Comparison of ENCODE assay signal across 1 cellular context in the genomic region with DNA sequence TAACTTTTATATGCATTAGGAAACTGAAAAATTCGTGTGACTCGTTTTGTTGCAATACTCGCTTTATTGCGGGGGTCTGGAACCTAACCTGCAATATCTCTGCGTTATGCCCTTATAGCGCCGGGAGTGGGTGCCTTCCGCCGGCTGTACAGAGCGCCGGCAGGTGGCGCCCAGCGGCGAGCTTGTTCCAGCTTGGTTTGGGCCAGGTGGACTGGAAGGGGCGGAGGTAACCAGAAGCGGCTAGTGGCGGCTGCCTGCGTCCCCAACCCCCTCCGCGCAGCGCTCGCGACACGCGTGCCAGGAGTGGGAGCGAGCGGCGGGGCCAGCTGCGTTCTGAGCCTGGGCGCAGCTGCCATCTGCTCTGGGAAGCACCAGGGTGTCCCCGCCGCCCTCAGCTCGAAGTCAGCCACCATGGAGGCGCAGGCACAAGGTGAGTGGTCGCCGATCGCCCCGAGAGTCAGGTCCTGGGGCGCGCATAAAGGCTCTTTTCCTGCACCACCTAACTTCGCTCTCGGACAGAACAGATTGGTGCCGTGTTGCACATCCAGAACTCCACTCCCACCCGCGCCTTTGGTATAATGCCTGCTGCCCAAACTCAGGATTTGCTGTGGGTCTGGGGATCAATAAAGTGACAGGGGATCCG.
TF ChIP-seq lines count a peak whose summit lies in the region.

A gene with protein sequence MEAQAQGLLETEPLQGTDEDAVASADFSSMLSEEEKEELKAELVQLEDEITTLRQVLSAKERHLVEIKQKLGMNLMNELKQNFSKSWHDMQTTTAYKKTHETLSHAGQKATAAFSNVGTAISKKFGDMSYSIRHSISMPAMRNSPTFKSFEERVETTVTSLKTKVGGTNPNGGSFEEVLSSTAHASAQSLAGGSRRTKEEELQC (plus strand): TSS at position 233 of the 643 bp plus-strand sequence. CDS start 179 bp downstream, at position 412.

TF ChIP-seq in IMR-90, 13 proteins besides CTCF, POLR2A, EP300 and RAD21 (continued from another document):
- TF ChIP-seq NFE2L2 (IDR thresholded peaks at IDR 0.05; ENCODE audit: low read depth, low read length): no peak
